Comparison of ENCODE assay signal across 14 cellular contexts in the genomic region with DNA sequence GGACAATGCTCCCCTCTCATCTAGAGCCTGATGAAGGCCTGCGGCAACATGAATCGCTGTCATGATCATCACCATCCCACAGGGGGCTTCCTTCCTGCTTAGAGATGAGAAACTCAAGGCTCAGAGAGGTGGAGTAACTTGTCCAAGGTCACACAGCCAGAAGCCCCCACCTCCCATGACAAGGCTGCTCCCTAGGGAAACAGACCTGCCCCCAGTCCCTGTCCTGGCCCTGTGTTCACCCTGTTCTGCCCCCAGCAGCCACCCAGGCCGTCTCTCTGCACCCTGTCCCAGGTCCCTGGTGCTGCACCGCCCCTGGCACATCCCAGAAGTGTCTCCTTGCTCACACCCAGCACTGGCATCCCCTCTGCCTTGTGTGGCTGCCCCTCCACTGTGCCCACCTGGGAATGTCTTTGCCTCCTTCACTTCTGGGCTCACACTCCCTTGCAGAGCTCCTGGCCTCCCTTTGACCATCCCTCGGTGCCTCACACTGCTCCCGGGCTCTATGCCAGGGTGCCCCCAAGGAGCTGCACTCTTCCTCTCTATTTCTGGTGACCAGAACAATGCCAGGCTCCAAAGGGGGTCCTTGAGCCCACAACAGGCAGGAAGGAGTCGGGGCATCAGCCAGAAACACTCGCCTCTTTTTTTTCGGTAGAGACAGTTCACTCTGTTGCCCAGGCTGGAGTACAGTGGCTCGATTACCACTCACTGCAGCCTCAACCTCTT.
DNase-seq lines count a peak whose midpoint lies in the region; ATAC-seq and TF ChIP-seq lines count a peak whose summit lies in the region.
"Had no signal": no experiment of that assay in that cellular context is flagged by ENCODE, and none has a peak within 500 bp of the region (broad histone marks: within the 10 kb centered on the region; RNA-seq: fewer than 3 reads in every experiment).

No MANE protein-coding gene starts in this region.

- peak overlapping the region; percentile 97 for H3K27ac Mint-ChIP-seq in activated T-cell treated with anti-CD3 and anti-CD28 coated beads, Interleukin-2, amount 50 U/mL, for 72 hours
- H3K27ac Mint-ChIP-seq: memory B cell had no signal

- H3K9ac ChIP-seq in DND-41 (ENCODE audit: low read depth, low read length) = no peak overlapping the region

- H3K4me3 Mint-ChIP-seq in activated T-cell treated with anti-CD3 and anti-CD28 coated beads, Interleukin-2, amount 50 U/mL, for 72 hours = peak overlapping the region; percentile 79 to 82
- H3K4me3 Mint-ChIP-seq: memory B cell had no signal

- H3K27ac ChIP-seq in DND-41 (ENCODE audit: low read length) (no peak overlapping the region), dorsolateral prefrontal cortex (no peak overlapping the region)

- intact Hi-C loops in dorsolateral prefrontal cortex (cut with DNase I) = loop anchor here in 1 of 2 donors (10.0 kb wide), 1 partner anchor 1067 kb away; no protein-coding TSS in a partner anchor

- 0 out of 2 replicates have a peak, but pooled peaks cover 3% of the 10 kb centered on the region for H3K4me1 ChIP-seq in DND-41 (ENCODE audit: insufficient read depth, low read length)

- H3K9me3 ChIP-seq in DND-41 (ENCODE audit: insufficient read depth, low read length, severe bottlenecking) = no peaks in the 10 kb centered on the region

- H3K36me3 ChIP-seq in DND-41 (ENCODE audit: insufficient read depth, low read length) = peaks cover 97% of the 10 kb centered on the region

- H2AFZ ChIP-seq in DND-41 (ENCODE audit: low read depth, low read length) = no peak overlapping the region

- H3K9me3 Mint-ChIP-seq in activated T-cell treated with anti-CD3 and anti-CD28 coated beads, Interleukin-2, amount 50 U/mL, for 72 hours = no peaks in the 10 kb centered on the region
- H3K9me3 Mint-ChIP-seq: memory B cell had no signal

- H3K4me1 Mint-ChIP-seq in activated T-cell treated with anti-CD3 and anti-CD28 coated beads, Interleukin-2, amount 50 U/mL, for 72 hours (ENCODE audit: low read depth) = peaks cover 98% of the 10 kb centered on the region
- H3K4me1 Mint-ChIP-seq: memory B cell had no signal

- no peak overlapping the region for H3K4me2 ChIP-seq in DND-41 (ENCODE audit: insufficient read depth, low read length)

- TF ChIP-seq CTCF in DND-41 (IDR thresholded peaks at IDR 0.05; ENCODE audit: borderline replicate concordance, extremely low read depth, low read length, poor library complexity, severe bottlenecking) = peak; percentile 25
- TF ChIP-seq CTCF in dorsolateral prefrontal cortex (IDR thresholded peaks at IDR 0.05 in 54 of 56, conservative IDR thresholded peaks at IDR 0.05 in 2 of 56; ENCODE audit: low read depth in 1 of 56, partially characterized antibody in 56 of 56) = no peak

- no peaks in the 10 kb centered on the region for H3K27me3 Mint-ChIP-seq in activated T-cell treated with anti-CD3 and anti-CD28 coated beads, Interleukin-2, amount 50 U/mL, for 72 hours (ENCODE audit: low read depth)
- H3K27me3 Mint-ChIP-seq: memory B cell had no signal

- H4K20me1 ChIP-seq in DND-41 (ENCODE audit: insufficient read depth, low read length) = peaks cover 95% of the 10 kb centered on the region

- H3K79me2 ChIP-seq in DND-41 (ENCODE audit: insufficient read depth, low read length) = peaks cover 100% of the 10 kb centered on the region

- H3K4me3 ChIP-seq in DND-41 (ENCODE audit: low read depth in 1 of 2, low read length in 2 of 2) (no peak overlapping the region), dorsolateral prefrontal cortex (no peak overlapping the region)

- H3K27me3 ChIP-seq in DND-41 (ENCODE audit: insufficient read depth, low read length, poor library complexity) (no peaks in the 10 kb centered on the region), dorsolateral prefrontal cortex (peaks cover 0 to 8% (median 0%) of the 10 kb centered on the region in 45 donors)

- H3K36me3 Mint-ChIP-seq in activated T-cell treated with anti-CD3 and anti-CD28 coated beads, Interleukin-2, amount 50 U/mL, for 72 hours (ENCODE audit: insufficient read depth in 2 of 2) = peaks cover 5 to 19% of the 10 kb centered on the region in 2 donors
- H3K36me3 Mint-ChIP-seq: memory B cell had no signal

- peak; percentile 5 for DNase-seq in NCI-H82 (lab: John Stamatoyannopoulos, UW)
- no peak for DNase-seq in NCI-H82 treated with DMSO at 0.1 percent for 48 hours (lab: John Stamatoyannopoulos, UW; ENCODE audit: unreplicated experiment)
- peak; percentile 21 for DNase-seq in DND-41
- no peak for DNase-seq in activated T-cell treated with anti-CD3 and anti-CD28 coated beads, Interleukin-2, amount 50 U/mL, for 72 hours
- DNase-seq in iPS-NIHi11 (ENCODE audit: low spot score) = peak; percentile 45
- no peak for DNase-seq in NCI-H774 (lab: John Stamatoyannopoulos, UW)
- no peak for DNase-seq in dorsolateral prefrontal cortex
- no peak for DNase-seq in NOMO-1 (lab: John Stamatoyannopoulos, UW; ENCODE audit: unreplicated experiment in 2 of 2)
- DNase-seq: amniotic stem cell, cortex of kidney, MM.1S, NCI-H2227 treated with DMSO at 0.1 percent for 48 hours, SW 1271 had no signal

- ATAC-seq in DND-41 (ENCODE audit: insufficient read depth, low read depth) = peak; percentile 40; the same call in 2 of the 3 replicates
- peak in 1 of 2 donors; percentile 16 for ATAC-seq in activated T-cell treated with anti-CD3 and anti-CD28 coated beads, Interleukin-2, amount 50 U/mL, for 72 hours (replicated peaks in 1 of 2)

Comparison
In these comparisons a context has a peak if more than half of its experiments do, and no peak if none do; other contexts are left out.
1. DNase-seq: peak in NCI-H82 (single experiment), DND-41 (single experiment) and iPS-NIHi11 (single experiment); none in NCI-H82 treated with DMSO at 0.1 percent for 48 hours (single experiment), activated T-cell treated with anti-CD3 and anti-CD28 coated beads, Interleukin-2, amount 50 U/mL, for 72 hours (0 of 2), NCI-H774 (single experiment), dorsolateral prefrontal cortex (0 of 10) and NOMO-1 (0 of 2).